Comparison of ENCODE assay signal across 18 cellular contexts in genomic region chr21:43994085-43994484, GRCh38.
"Had no signal": no experiment of that assay in that cellular context is flagged by ENCODE, and none has a peak within 500 bp of the region (broad histone marks: within the 10 kb centered on the region; RNA-seq: fewer than 3 reads in every experiment).

No MANE protein-coding gene starts in this region.

- H3K27ac Mint-ChIP-seq: activated B cell treated with CpG ODN at 0.5 μM for 24 hours; activated CD8-positive, alpha-beta T cell treated with anti-CD3 and anti-CD28 coated beads for 36 hours; activated T-cell treated with anti-CD3 and anti-CD28 coated beads, Interleukin-2, amount 50 U/mL, for 24 hours; activated T-helper 2 cell treated with anti-CD3 and anti-CD28 coated beads, Interferon-gamma antibody, Interleukin-2, Interleukin-4, amounts not matched to agents 10 μg/mL and 5 μg/mL and 100 μg/mL, durations not matched to agents 14 hours and 24 hours and 36 hours; stimulated activated memory B cell treated with anti-CD40 and anti-IgM and Interleukin-4, amounts not matched to agents 10 μg/mL and 1 μg/mL and 100 μg/mL, for 72 hours had no signal

- H3K9me3 Mint-ChIP-seq: activated B cell treated with CpG ODN at 0.5 μM for 24 hours; activated CD8-positive, alpha-beta T cell treated with anti-CD3 and anti-CD28 coated beads for 36 hours; activated T-cell treated with anti-CD3 and anti-CD28 coated beads, Interleukin-2, amount 50 U/mL, for 24 hours; activated T-helper 2 cell treated with anti-CD3 and anti-CD28 coated beads, Interferon-gamma antibody, Interleukin-2, Interleukin-4, amounts not matched to agents 10 μg/mL and 5 μg/mL and 100 μg/mL, durations not matched to agents 14 hours and 24 hours and 36 hours; stimulated activated memory B cell treated with anti-CD40 and anti-IgM and Interleukin-4, amounts not matched to agents 10 μg/mL and 1 μg/mL and 100 μg/mL, for 72 hours had no signal

- H3K27me3 ChIP-seq: body of pancreas, right atrium auricular region, uterus had no signal

- H3K36me3 Mint-ChIP-seq: stimulated activated memory B cell treated with anti-CD40 and anti-IgM and Interleukin-4, amounts not matched to agents 10 μg/mL and 1 μg/mL and 100 μg/mL, for 72 hours had no signal

- FAIRE-seq: islet of Langerhans had no signal

- DNase-seq: activated B cell treated with CpG ODN at 0.5 μM for 24 hours; activated CD4-positive, alpha-beta T cell treated with anti-CD3 and anti-CD28 coated beads for 48 hours; activated CD8-positive, alpha-beta T cell treated with anti-CD3 and anti-CD28 coated beads for 36 hours; activated naive CD4-positive, alpha-beta T cell treated with Interleukin-2 at 50 U/mL for 16 hours; activated T-cell treated with anti-CD3 and anti-CD28 coated beads, Interleukin-2, amount 50 U/mL, for 24 hours; body of pancreas; foreskin fibroblast; left lung; stimulated activated CD4-positive, alpha-beta T cell treated with anti-CD3 and anti-CD28 coated beads, Interleukin-4, amount 100 ng/mL, for 4 hours; T-helper 1 cell; T-helper 9 cell; tibial artery; uterus had no signal

- H3K4me3 ChIP-seq: body of pancreas, left lung, prostate gland, right atrium auricular region, tibial artery, uterus had no signal

- H3K9me3 ChIP-seq: body of pancreas, left lung, prostate gland, right atrium auricular region, tibial artery, uterus had no signal

- H3K4me3 Mint-ChIP-seq: activated B cell treated with CpG ODN at 0.5 μM for 24 hours; activated CD8-positive, alpha-beta T cell treated with anti-CD3 and anti-CD28 coated beads for 36 hours; activated T-cell treated with anti-CD3 and anti-CD28 coated beads, Interleukin-2, amount 50 U/mL, for 24 hours; stimulated activated memory B cell treated with anti-CD40 and anti-IgM and Interleukin-4, amounts not matched to agents 10 μg/mL and 1 μg/mL and 100 μg/mL, for 72 hours had no signal

- ATAC-seq: activated CD8-positive, alpha-beta T cell treated with anti-CD3 and anti-CD28 coated beads for 36 hours; body of pancreas; left lung; stimulated activated memory B cell treated with anti-CD40 and anti-IgM and Interleukin-4, amounts not matched to agents 10 μg/mL and 1 μg/mL and 100 μg/mL, for 72 hours had no signal

- H3K36me3 ChIP-seq: left lung, prostate gland, right atrium auricular region, tibial artery, uterus had no signal

- H3K27ac ChIP-seq: body of pancreas, left lung, prostate gland, right atrium auricular region, tibial artery, uterus had no signal

- H3K27me3 Mint-ChIP-seq: activated B cell treated with CpG ODN at 0.5 μM for 24 hours; activated T-cell treated with anti-CD3 and anti-CD28 coated beads, Interleukin-2, amount 50 U/mL, for 24 hours had no signal

- H3K4me1 ChIP-seq: body of pancreas, left lung, prostate gland, right atrium auricular region, tibial artery, uterus had no signal

- H3K4me1 Mint-ChIP-seq: activated B cell treated with CpG ODN at 0.5 μM for 24 hours; stimulated activated memory B cell treated with anti-CD40 and anti-IgM and Interleukin-4, amounts not matched to agents 10 μg/mL and 1 μg/mL and 100 μg/mL, for 72 hours had no signal
